1 cellular context compared by ENCODE assay signal in the genomic region with DNA sequence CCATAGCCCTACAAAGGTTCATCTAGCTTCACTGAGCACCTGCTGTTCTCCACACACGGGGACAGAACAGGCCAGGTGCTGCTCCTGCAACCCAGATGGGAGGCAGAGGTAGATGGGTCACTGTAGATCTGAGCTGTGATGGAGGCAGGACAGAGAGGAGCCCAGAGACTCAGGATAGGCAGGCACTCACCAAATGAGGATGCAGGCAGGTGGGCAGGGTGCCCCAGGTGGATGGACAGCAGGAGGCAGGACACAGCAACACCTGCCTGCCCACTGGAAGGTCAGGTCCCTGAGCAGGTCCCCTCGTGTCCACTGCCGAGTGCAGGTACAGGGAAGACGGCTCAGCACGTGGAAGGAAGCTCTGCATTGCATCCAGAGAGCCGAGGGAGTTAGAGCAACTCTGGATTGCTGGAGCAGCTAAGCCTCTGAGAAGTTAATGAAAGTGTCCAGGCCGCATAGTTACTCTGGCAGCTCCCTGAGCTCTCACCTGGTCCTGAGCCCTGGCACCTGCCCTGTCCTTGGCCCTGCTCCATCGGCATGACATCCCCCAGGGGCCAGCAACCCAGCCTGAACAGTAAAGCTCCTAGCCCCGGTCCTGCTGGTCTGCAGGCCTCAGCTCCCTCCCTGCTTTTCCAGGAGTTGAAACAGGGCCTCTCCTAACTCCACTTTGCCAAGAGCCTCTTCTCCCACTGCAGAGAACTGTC.
TF ChIP-seq lines count a peak whose summit lies in the region.

No MANE protein-coding gene starts in this region.

TF ChIP-seq in H1, 55 proteins besides CTCF, POLR2A, EP300 and RAD21:
- no peak for TF ChIP-seq BCL11A (IDR thresholded peaks at IDR 0.05; ENCODE audit: low read depth in 2 of 2, low read length in 2 of 2)
- TF ChIP-seq GTF2F1 (IDR thresholded peaks at IDR 0.05; ENCODE audit: borderline replicate concordance, low read depth, low read length): no peak
- no peak for TF ChIP-seq SRF (IDR thresholded peaks at IDR 0.05; ENCODE audit: low read depth, low read length)
- TF ChIP-seq HDAC6 (IDR thresholded peaks at IDR 0.05; ENCODE audit: low read depth, low read length): no peak
- TF ChIP-seq TBP (IDR thresholded peaks at IDR 0.05; ENCODE audit: low read depth, low read length): no peak
- TF ChIP-seq, protein P1, sequence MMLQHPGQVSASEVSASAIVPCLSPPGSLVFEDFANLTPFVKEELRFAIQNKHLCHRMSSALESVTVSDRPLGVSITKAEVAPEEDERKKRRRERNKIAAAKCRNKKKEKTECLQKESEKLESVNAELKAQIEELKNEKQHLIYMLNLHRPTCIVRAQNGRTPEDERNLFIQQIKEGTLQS (IDR thresholded peaks at IDR 0.05; ENCODE audit: insufficient read depth, low read depth, low read length): no peak
- TF ChIP-seq POU5F1 (IDR thresholded peaks at IDR 0.05; ENCODE audit: low read depth, low read length): no peak
- no peak for TF ChIP-seq GABPA (IDR thresholded peaks at IDR 0.05; ENCODE audit: borderline replicate concordance, insufficient read depth, low read length)
- no peak for TF ChIP-seq ZNF274 (IDR thresholded peaks at IDR 0.05; ENCODE audit: borderline replicate concordance, extremely low read depth, low read length)
- TF ChIP-seq RFX5 (IDR thresholded peaks at IDR 0.05; ENCODE audit: borderline replicate concordance, low read depth, low read length): no peak
- no peak for TF ChIP-seq SAP30 (IDR thresholded peaks at IDR 0.05; ENCODE audit: insufficient read depth, insufficient replicate concordance, low read length)
- TF ChIP-seq CHD1 (IDR thresholded peaks at IDR 0.05; ENCODE audit: low read depth, low read length): no peak
- no peak for TF ChIP-seq SIN3A (conservative IDR thresholded peaks at IDR 0.05 in 1 of 2, IDR thresholded peaks at IDR 0.05 in 1 of 2; ENCODE audit: low read depth in 1 of 2, low read length in 2 of 2)
- no peak for TF ChIP-seq RXRA (IDR thresholded peaks at IDR 0.05; ENCODE audit: insufficient read depth, low read depth, low read length)
